ENCODE assay signal across 1 cellular context in genomic region chr17:47866941-47867340, GRCh38.
A peak's percentile ranks its signal among the peaks of the same experiment; 100 is the strongest.
TF ChIP-seq lines count a peak whose summit lies in the region.

No MANE protein-coding gene starts in this region.

TF ChIP-seq in K562, 482 proteins besides CTCF, POLR2A, EP300 and RAD21 (continues in another document):
- TF ChIP-seq MEF2A (IDR thresholded peaks at IDR 0.05; ENCODE audit: control insufficient read depth, low read depth, low read length) (no peak), TEAD1 (CRISPR knock-in tag; IDR thresholded peaks at IDR 0.05) (peak; percentile 79 to 91), ZNF512 (tag; IDR thresholded peaks at IDR 0.05) (no peak), LARP7 (IDR thresholded peaks at IDR 0.05) (no peak), SNAPC5 (CRISPR knock-in tag; IDR thresholded peaks at IDR 0.05) (no peak), MAFF (IDR thresholded peaks at IDR 0.05; ENCODE audit: low read length) (no peak), CHD4 (IDR thresholded peaks at IDR 0.05; ENCODE audit: insufficient read depth, insufficient replicate concordance, low read depth, low read length, poor library complexity, severe bottlenecking) (no peak), MYC (IDR thresholded peaks at IDR 0.05; ENCODE audit: low read depth, low read length) (peak; percentile 67), MYC (CRISPR knock-in tag; IDR thresholded peaks at IDR 0.05; ENCODE audit: borderline replicate concordance, low read depth) (no peak), XRCC5 (IDR thresholded peaks at IDR 0.05; ENCODE audit: low read depth, low read length) (no peak), ZBTB33 (CRISPR knock-in tag; IDR thresholded peaks at IDR 0.05) (peak; percentile 73), ESRRA (IDR thresholded peaks at IDR 0.05; ENCODE audit: borderline replicate concordance, low read depth) (peak; percentile 84; the same call in 1 of the 2 replicates), RAD51 (IDR thresholded peaks at IDR 0.05; ENCODE audit: borderline replicate concordance, low read depth) (peak; percentile 54; the same call in 1 of the 2 replicates), ZNF263 (CRISPR knock-in tag; IDR thresholded peaks at IDR 0.05; ENCODE audit: borderline replicate concordance) (peak; percentile 55; the same call in 1 of the 2 replicates), ZBTB11 (CRISPR knock-in tag; IDR thresholded peaks at IDR 0.05) (peak in 1 of 3 experiments; percentile 93; a peak in 2 of 6 replicates), ZNF274 (IDR thresholded peaks at IDR 0.05; ENCODE audit: borderline replicate concordance, low read depth, low read length) (no peak), E2F5 (CRISPR knock-in tag; IDR thresholded peaks at IDR 0.05) (no peak), CCNT2 (IDR thresholded peaks at IDR 0.05; ENCODE audit: borderline replicate concordance, extremely low read depth, insufficient read length, low read depth, low read length) (peak; percentile 100), KLF6 (CRISPR knock-in tag; IDR thresholded peaks at IDR 0.05; ENCODE audit: borderline replicate concordance) (peak; percentile 56; the same call in 1 of the 2 replicates), NFIC (IDR thresholded peaks at IDR 0.05) (peak; percentile 98), CTCFL (IDR thresholded peaks at IDR 0.05; ENCODE audit: borderline replicate concordance, insufficient read depth, low read depth, low read length, poor library complexity, severe bottlenecking) (no peak), ZNF395 (CRISPR knock-in tag; IDR thresholded peaks at IDR 0.05) (peak; percentile 99), GATAD2B (IDR thresholded peaks at IDR 0.05; ENCODE audit: borderline replicate concordance) (no peak; the same call in 1 of the 2 replicates), POLR2G (IDR thresholded peaks at IDR 0.05; ENCODE audit: low read depth, low read length) (peak; percentile 58), ZNF57 (CRISPR knock-in tag; IDR thresholded peaks at IDR 0.05) (no peak), KDM1A (IDR thresholded peaks at IDR 0.05) (peak; percentile 92 to 96), ZNF445 (CRISPR knock-in tag; IDR thresholded peaks at IDR 0.05; ENCODE audit: low read depth) (no peak), HNRNPUL1 (IDR thresholded peaks at IDR 0.05; ENCODE audit: low read length) (no peak), SP1 (CRISPR knock-in tag; IDR thresholded peaks at IDR 0.05) (peak; percentile 87), SMARCE1 (IDR thresholded peaks at IDR 0.05) (peak; percentile 99), CSDE1 (IDR thresholded peaks at IDR 0.05) (peak in 1 of 2 experiments; percentile 83; a peak in 2 of 4 replicates), ZBTB1 (CRISPR knock-in tag; IDR thresholded peaks at IDR 0.05; ENCODE audit: borderline replicate concordance, low read depth) (no peak), ARID1B (IDR thresholded peaks at IDR 0.05) (peak; percentile 100), HEY1 (CRISPR knock-in tag; IDR thresholded peaks at IDR 0.05; ENCODE audit: borderline replicate concordance) (no peak; the same call in 1 of the 2 replicates), ZBTB2 (IDR thresholded peaks at IDR 0.05) (peak; percentile 77; the same call in 1 of the 2 replicates), SRF (CRISPR knock-in tag; IDR thresholded peaks at IDR 0.05) (peak in 1 of 2 experiments; percentile 31; a peak in 1 of 4 replicates), PHF21A (IDR thresholded peaks at IDR 0.05; ENCODE audit: borderline replicate concordance, low read depth) (0 out of 2 replicates have a peak, but pooled peaks have one; percentile 85), MTA2 (IDR thresholded peaks at IDR 0.05; ENCODE audit: low read depth) (peak; percentile 99), SIN3A (IDR thresholded peaks at IDR 0.05; ENCODE audit: borderline replicate concordance in 2 of 2, control insufficient read depth in 1 of 2, low read depth in 2 of 2, low read length in 2 of 2) (no peak), TAF9B (IDR thresholded peaks at IDR 0.05; ENCODE audit: partially characterized antibody) (peak; percentile 93), ZNF143 (CRISPR knock-in tag; IDR thresholded peaks at IDR 0.05) (no peak), NCOR1 (IDR thresholded peaks at IDR 0.05) (peak; percentile 99), PTTG1 (tag; IDR thresholded peaks at IDR 0.05; ENCODE audit: low read depth) (no peak), JUND (IDR thresholded peaks at IDR 0.05; ENCODE audit: borderline replicate concordance, low read depth, low read length) (peak; percentile 97), JUND (tag; IDR thresholded peaks at IDR 0.05; ENCODE audit: borderline replicate concordance, low read depth, low read length) (peak; percentile 99; the same call in 2 of the 3 replicates), SMAD3 (CRISPR knock-in tag; conservative IDR thresholded peaks at IDR 0.05) (peak; percentile 90), POLR2AphosphoS2 (IDR thresholded peaks at IDR 0.05; ENCODE audit: low read length) (no peak), ZNF583 (CRISPR knock-in tag; IDR thresholded peaks at IDR 0.05) (peak; percentile 84), NR2F6 (CRISPR knock-in tag; IDR thresholded peaks at IDR 0.05) (no peak), DPF2 (IDR thresholded peaks at IDR 0.05) (peak; percentile 99), ZNF124 (CRISPR knock-in tag; IDR thresholded peaks at IDR 0.05) (no peak), ZNF75A (CRISPR knock-in tag; IDR thresholded peaks at IDR 0.05) (no peak), STAT5A (IDR thresholded peaks at IDR 0.05; ENCODE audit: borderline replicate concordance, low read length) (peak; percentile 95), ETV5 (CRISPR knock-in tag; IDR thresholded peaks at IDR 0.05; ENCODE audit: low read depth) (0 out of 2 replicates have a peak, but pooled peaks have one; percentile 59), ZNF175 (CRISPR knock-in tag; IDR thresholded peaks at IDR 0.05; ENCODE audit: low read depth) (peak; percentile 99), NFIX (CRISPR knock-in tag; IDR thresholded peaks at IDR 0.05; ENCODE audit: low read depth) (no peak), HNRNPH1 (optimal IDR thresholded peaks at IDR 0.05; ENCODE audit: low read depth, low read length) (no peak), MTA1 (IDR thresholded peaks at IDR 0.05; ENCODE audit: borderline replicate concordance) (peak; percentile 91; the same call in 1 of the 2 replicates), SMARCA4 (IDR thresholded peaks at IDR 0.05) (peak; percentile 99), THRB (CRISPR knock-in tag; conservative IDR thresholded peaks at IDR 0.05) (0 out of 2 replicates have a peak, but pooled peaks have one; percentile 57), FIP1L1 (IDR thresholded peaks at IDR 0.05; ENCODE audit: low read depth, low read length, poor library complexity, severe bottlenecking) (no peak)
